13 cellular contexts compared by ENCODE assay signal in the genomic region with DNA sequence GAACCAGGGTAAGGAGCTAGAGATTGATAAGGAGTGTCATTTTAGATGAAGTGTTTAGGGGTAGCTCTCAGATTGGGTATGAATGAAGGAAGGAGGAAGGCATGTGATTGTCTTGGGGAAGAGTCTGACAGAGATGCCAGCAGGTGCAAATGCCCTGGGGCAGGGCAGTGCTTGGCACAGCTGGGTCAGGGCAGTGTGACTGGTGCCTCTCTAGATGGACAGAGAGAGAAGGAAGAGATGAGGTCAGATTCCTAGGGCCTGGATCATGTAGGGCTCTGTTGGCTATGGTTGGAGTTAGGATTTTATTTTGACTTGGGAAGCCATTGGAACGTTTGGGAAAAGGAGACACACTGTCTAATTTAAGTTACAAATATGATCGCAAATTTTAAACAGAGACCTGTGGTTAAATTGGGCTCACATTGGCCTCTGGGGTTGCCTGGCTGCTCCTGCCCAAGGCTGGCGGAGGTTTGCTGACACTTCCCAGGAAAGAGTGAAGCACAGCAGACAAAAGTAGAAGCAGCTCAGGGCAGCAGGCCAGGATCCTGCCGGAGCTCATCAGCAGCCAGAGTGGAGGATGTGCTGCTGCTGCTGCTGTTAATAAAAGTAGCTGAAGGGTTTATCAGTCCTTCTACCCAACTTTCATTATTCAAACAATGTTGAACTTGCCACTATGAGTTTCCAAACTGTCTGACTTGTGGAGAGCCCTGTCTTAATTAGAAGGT. TPM values are rescaled to one million over a fixed set of nuclear protein-coding genes. Genes with fewer than 3 reads are reported as not detected.
DNase-seq lines count a peak whose midpoint lies in the region; ATAC-seq and TF ChIP-seq lines count a peak whose summit lies in the region.
"Had no signal": no experiment of that assay in that cellular context is flagged by ENCODE, and none has a peak within 500 bp of the region (broad histone marks: within the 10 kb centered on the region; RNA-seq: fewer than 3 reads in every experiment).

No MANE protein-coding gene starts in this region.

- TF ChIP-seq CTCF in esophagus squamous epithelium (IDR thresholded peaks at IDR 0.05), result no peak

- no peaks in the 10 kb centered on the region for H3K36me3 ChIP-seq in esophagus squamous epithelium

- H3K4me1 ChIP-seq in esophagus squamous epithelium, result peaks cover 0 to 57% (median 28%) of the 10 kb centered on the region in 3 donors
- H3K4me1 ChIP-seq: body of pancreas had no signal

- DNase-seq in NCI-H2081 (lab: John Stamatoyannopoulos, UW) (peak; percentile 12 to 58), NCI-H2081 treated with DMSO at 0.1 percent for 48 hours (lab: John Stamatoyannopoulos, UW) (no peak), esophagus squamous epithelium (lab: John Stamatoyannopoulos, UW) (no peak), mucosa of gallbladder (ENCODE audit: low spot score) (peak; percentile 44), HK-2 (ENCODE audit: unreplicated experiment) (no peak), amniotic stem cell (lab: John Stamatoyannopoulos, UW) (no peak)
- DNase-seq: DND-41, NCI-H1436 treated with DMSO at 0.1 percent for 48 hours, PC-3 had no signal

- H3K27ac ChIP-seq in esophagus squamous epithelium, result peak overlapping the region; percentile 8 to 77 (median 42)
- H3K27ac ChIP-seq: body of pancreas had no signal

- no peaks in the 10 kb centered on the region for H3K9me3 ChIP-seq in esophagus squamous epithelium
- H3K9me3 ChIP-seq: body of pancreas had no signal

- ATAC-seq in HG03135 (IDR thresholded peaks at IDR 0.05; ENCODE audit: unreplicated experiment), result no peak
- no peak for ATAC-seq in GM19452 (IDR thresholded peaks at IDR 0.05; ENCODE audit: unreplicated experiment)
- ATAC-seq: body of pancreas, PC-3 had no signal

- intact Hi-C loops in esophagus squamous epithelium (cut with DNase I), result no loop called here

- H3K27me3 ChIP-seq in esophagus squamous epithelium, result no peaks in the 10 kb centered on the region
- H3K27me3 ChIP-seq: body of pancreas had no signal

- TF ChIP-seq POLR2A in esophagus squamous epithelium (IDR thresholded peaks at IDR 0.05), result no peak

- WGBS in esophagus squamous epithelium, 2 donors, result 22 to 33% methylated on average over 3 to 4 of the region's 4 CpGs

- H3K4me3 ChIP-seq in esophagus squamous epithelium, result no peak overlapping the region
- H3K4me3 ChIP-seq: body of pancreas, lung had no signal

RNA-seq across cellular contexts. Expression of a gene that starts 32.7 kb away (rescaled TPM):
- total RNA-seq in esophagus squamous epithelium (10 to 100 TPM; 46.1 to 89.1 (median 54.7) TPM), mucosa of gallbladder (59.1 TPM)

Comparison
In these comparisons a context has a peak if more than half of its experiments do, and no peak if none do; other contexts are left out.
1. DNase-seq: peak in NCI-H2081 (2 of 2) and mucosa of gallbladder (single experiment); none in NCI-H2081 treated with DMSO at 0.1 percent for 48 hours (single experiment), esophagus squamous epithelium (single experiment), HK-2 (single experiment) and amniotic stem cell (single experiment).